Comparison of ENCODE assay signal across 30 cellular contexts in the genomic region with DNA sequence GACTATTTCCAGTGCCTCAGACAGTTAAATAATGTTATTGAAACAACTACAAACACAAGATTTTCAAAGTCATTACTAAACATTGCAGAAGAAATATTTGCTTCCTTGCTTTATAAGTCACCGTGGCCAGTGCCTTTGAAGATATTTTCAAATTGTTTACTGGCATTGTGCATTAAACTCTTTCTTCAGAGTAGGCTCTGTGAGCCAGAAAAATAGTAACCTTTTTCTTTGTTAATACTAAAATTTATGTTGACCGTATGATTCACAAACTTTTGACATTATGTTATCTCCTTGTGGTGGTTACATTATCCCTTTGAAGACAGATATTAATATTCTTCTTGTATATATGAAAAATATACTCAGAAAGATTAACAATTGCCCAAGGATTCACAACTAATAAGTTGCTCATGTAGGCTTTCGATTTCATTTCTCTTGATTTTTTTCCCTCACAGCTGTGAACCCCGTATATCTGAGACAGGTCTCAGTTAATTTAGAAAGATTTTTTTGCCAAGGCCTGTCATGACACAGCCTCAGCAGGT.
DNase-seq lines count a peak whose midpoint lies in the region; TF ChIP-seq lines count a peak whose summit lies in the region.
"Had no signal": no experiment of that assay in that cellular context is flagged by ENCODE, and none has a peak within 500 bp of the region (broad histone marks: within the 10 kb centered on the region; RNA-seq: fewer than 3 reads in every experiment).

No MANE protein-coding gene starts in this region.

- H3K9me3 ChIP-seq in MM.1S (replicated peaks; ENCODE audit: insufficient read depth, low read length) (no peaks in the 10 kb centered on the region), adipocyte (ENCODE audit: control insufficient read depth, low read length) (peaks cover 10% of the 10 kb centered on the region)
- H3K9me3 ChIP-seq: colonic mucosa had no signal

- DNase-seq in MM.1S (peak; percentile 34), adipocyte (ENCODE audit: low read depth) (peak; percentile 15), epithelial cell of prostate (ENCODE audit: low read depth, low spot score) (no peak), progenitor cell of endocrine pancreas (ENCODE audit: low spot score, unreplicated experiment) (no peak), HPDE6-E6E7 (ENCODE audit: extremely low spot score) (no peak), GM10248 (ENCODE audit: extremely low spot score) (no peak), Kasumi-1 (lab: John Stamatoyannopoulos, UW) (no peak)
- DNase-seq: activated CD4-positive, alpha-beta T cell treated with anti-CD3 and anti-CD28 coated beads for 36 hours; activated CD8-positive, alpha-beta T cell treated with anti-CD3 and anti-CD28 coated beads, Interleukin-2, amount 10 ng/mL, durations not matched to agents 7 days and 5 days; activated T-cell treated with anti-CD3 and anti-CD28 coated beads for 4 hours; Caco-2; colonic mucosa; effector CD4-positive, alpha-beta T cell; HFFc6; kidney; mucosa of descending colon; NCI-H1105; NCI-H187 treated with DMSO at 0.1 percent for 48 hours; NCI-H2171 treated with DMSO at 0.1 percent for 48 hours; NCI-H510A treated with DMSO at 0.1 percent for 48 hours; nephron progenitor cell; OCI-M1; SHP77; stimulated activated CD4-positive, alpha-beta T cell treated with anti-CD3 and anti-CD28 coated beads, Interleukin-15, amount 100 ng/mL, for 24 hours; stimulated activated CD4-positive, alpha-beta T cell treated with anti-CD3 and anti-CD28 coated beads, Interleukin-4, amount 100 ng/mL, for 4 hours had no signal

- H2AFZ ChIP-seq in MM.1S (ENCODE audit: low read length), result no peak overlapping the region

- H3K27ac Mint-ChIP-seq in progenitor cell of endocrine pancreas, result peak overlapping the region; percentile 38
- H3K27ac Mint-ChIP-seq: activated CD8-positive, alpha-beta T cell treated with anti-CD3 and anti-CD28 coated beads, Interleukin-2, amount 10 ng/mL, durations not matched to agents 7 days and 5 days; activated naive CD4-positive, alpha-beta T cell treated with anti-CD3 and anti-CD28 coated beads, Interleukin-2, amount 50 U/mL, for 24 hours; activated T-helper 2 cell treated with anti-CD3 and anti-CD28 coated beads, Interferon-gamma antibody, Interleukin-2, Interleukin-4, amounts not matched to agents 10 μg/mL and 5 μg/mL and 100 μg/mL, durations not matched to agents 14 hours and 24 hours and 36 hours; nephron progenitor cell; T-helper 2 cell treated with Interferon-gamma antibody and Interleukin-4, amounts not matched to agents 5 μg/mL and 100 μg/mL, for 36 hours; type B pancreatic cell had no signal

- peaks cover 7% of the 10 kb centered on the region for H3K4me1 Mint-ChIP-seq in progenitor cell of endocrine pancreas (ENCODE audit: low read depth)
- H3K4me1 Mint-ChIP-seq: nephron progenitor cell had no signal

- no peak overlapping the region for H3K4me3 ChIP-seq in MM.1S (ENCODE audit: low read length)
- no peak overlapping the region for H3K4me3 ChIP-seq in adipocyte (ENCODE audit: low read length)
- H3K4me3 ChIP-seq: colonic mucosa, mucosa of descending colon had no signal

- no peaks in the 10 kb centered on the region for H3K79me2 ChIP-seq in MM.1S (ENCODE audit: low read length)

- no peaks in the 10 kb centered on the region for H3K9me2 ChIP-seq in MM.1S (replicated peaks; ENCODE audit: insufficient read depth, low read length)

- TF ChIP-seq CTCF in MM.1S (IDR thresholded peaks at IDR 0.05; ENCODE audit: low read length) (no peak), progenitor cell of endocrine pancreas (IDR thresholded peaks at IDR 0.05; ENCODE audit: unreplicated experiment) (no peak), GM10248 (IDR thresholded peaks at IDR 0.05; ENCODE audit: control extremely low read depth, extremely low read depth, low read depth, missing control alignments) (no peak)

- no peaks in the 10 kb centered on the region for H3K27me3 Mint-ChIP-seq in progenitor cell of endocrine pancreas
- H3K27me3 Mint-ChIP-seq: activated CD4-positive, alpha-beta T cell treated with anti-CD3 and anti-CD28 coated beads for 36 hours; activated naive CD4-positive, alpha-beta T cell treated with anti-CD3 and anti-CD28 coated beads, Interleukin-2, amount 50 U/mL, for 24 hours; type B pancreatic cell had no signal

- peaks cover 24% of the 10 kb centered on the region for H3K4me1 ChIP-seq in MM.1S (ENCODE audit: low read length)
- peaks cover 12% of the 10 kb centered on the region for H3K4me1 ChIP-seq in adipocyte (ENCODE audit: control insufficient read depth, insufficient read depth, low read length)
- H3K4me1 ChIP-seq: Caco-2, colonic mucosa had no signal

- peaks cover 26% of the 10 kb centered on the region for H3K9me3 Mint-ChIP-seq in progenitor cell of endocrine pancreas (ENCODE audit: low read depth)

- H3F3A ChIP-seq in MM.1S (ENCODE audit: insufficient read depth, low read length), result peaks cover 6% of the 10 kb centered on the region

- POLR2A ChIA-PET in GM10248 (lab: Yijun Ruan, JAX), result no interaction called here

- H3K27ac ChIP-seq in MM.1S (ENCODE audit: low read length), result no peak overlapping the region; the same call in 1 of the 2 replicates
- peak overlapping the region; percentile 93 for H3K27ac ChIP-seq in epithelial cell of prostate
- H3K27ac ChIP-seq: C4-2B, colonic mucosa had no signal

- peaks cover 4% of the 10 kb centered on the region for H3K36me3 Mint-ChIP-seq in progenitor cell of endocrine pancreas (ENCODE audit: insufficient read depth)
- H3K36me3 Mint-ChIP-seq: type B pancreatic cell had no signal

- H4K20me1 ChIP-seq in MM.1S (ENCODE audit: insufficient read depth, low read length), result no peaks in the 10 kb centered on the region

- CTCF ChIA-PET in GM10248 (lab: Yijun Ruan, JAX), result interaction anchor here (1.0 to 1.6 kb wide), 2 partner anchors 17 to 36 kb away, joined by 3 read pairs; no protein-coding TSS in a partner anchor

- H3K4me3 Mint-ChIP-seq in progenitor cell of endocrine pancreas (ENCODE audit: low read depth), result no peak overlapping the region
- H3K4me3 Mint-ChIP-seq: activated CD4-positive, alpha-beta T cell treated with anti-CD3 and anti-CD28 coated beads for 36 hours; activated CD8-positive, alpha-beta T cell treated with anti-CD3 and anti-CD28 coated beads, Interleukin-2, amount 10 ng/mL, durations not matched to agents 7 days and 5 days; activated naive CD4-positive, alpha-beta T cell treated with anti-CD3 and anti-CD28 coated beads, Interleukin-2, amount 50 U/mL, for 24 hours; HFFc6; nephron progenitor cell; T-helper 2 cell treated with Interferon-gamma antibody and Interleukin-4, amounts not matched to agents 5 μg/mL and 100 μg/mL, for 36 hours; type B pancreatic cell had no signal

- H3K4me2 ChIP-seq in MM.1S (ENCODE audit: low read depth, low read length), result peak overlapping the region; percentile 30; the same call in 1 of the 2 replicates

- H3K27me3 ChIP-seq in MM.1S (replicated peaks; ENCODE audit: insufficient read depth, low read length) (no peaks in the 10 kb centered on the region), adipocyte (replicated peaks; ENCODE audit: control insufficient read depth, insufficient read depth, low read length) (no peaks in the 10 kb centered on the region)
- H3K27me3 ChIP-seq: colonic mucosa had no signal

- H3K9ac ChIP-seq in MM.1S (ENCODE audit: low read length) (no peak overlapping the region), adipocyte (ENCODE audit: low read length) (no peak overlapping the region)

- H3K36me3 ChIP-seq in MM.1S (replicated peaks; ENCODE audit: insufficient read depth, low read length) (no peaks in the 10 kb centered on the region), adipocyte (ENCODE audit: control insufficient read depth, insufficient read depth, low read length, severe bottlenecking) (no peaks in the 10 kb centered on the region)
- H3K36me3 ChIP-seq: colonic mucosa had no signal

Comparison
In these comparisons a context has a peak if more than half of its experiments do, and no peak if none do; other contexts are left out.
1. DNase-seq: peak in MM.1S (single experiment) and adipocyte (single experiment); none in epithelial cell of prostate (single experiment), progenitor cell of endocrine pancreas (single experiment), HPDE6-E6E7 (single experiment), GM10248 (single experiment) and Kasumi-1 (0 of 2).